Comparison of ENCODE assay signal across 34 cellular contexts in genomic region chr7:82839555-82839954, GRCh38.
DNase-seq lines count a peak whose midpoint lies in the region; ATAC-seq and TF ChIP-seq lines count a peak whose summit lies in the region.
"Had no signal": no experiment of that assay in that cellular context is flagged by ENCODE, and none has a peak within 500 bp of the region (broad histone marks: within the 10 kb centered on the region; RNA-seq: fewer than 3 reads in every experiment).

No MANE protein-coding gene starts in this region.

- no peak for TF ChIP-seq CTCF in neural progenitor cell (IDR thresholded peaks at IDR 0.05)
- TF ChIP-seq CTCF in CD14-positive monocyte (IDR thresholded peaks at IDR 0.05), result no peak

- H3K4me1 ChIP-seq in ectodermal cell (ENCODE audit: control insufficient read depth, insufficient read depth, low read length) (peaks cover 6% of the 10 kb centered on the region), neural progenitor cell (peaks cover 36% of the 10 kb centered on the region)
- H3K4me1 ChIP-seq: BLaER1 treated with 17β-estradiol and CSF1 and Interleukin-3, amounts not matched to agents 10 nM and 100 nM; colonic mucosa had no signal

- H3K36me3 ChIP-seq in ectodermal cell (ENCODE audit: control insufficient read depth, insufficient read depth, low read length) (peaks cover 2% of the 10 kb centered on the region), neural progenitor cell (no peaks in the 10 kb centered on the region)
- H3K36me3 ChIP-seq: BLaER1 treated with 17β-estradiol and CSF1 and Interleukin-3, amounts not matched to agents 10 nM and 100 nM; colonic mucosa; tibial nerve had no signal

- H3K9ac ChIP-seq in neural progenitor cell, result no peak overlapping the region
- H3K9ac ChIP-seq: BLaER1 treated with 17β-estradiol and CSF1 and Interleukin-3, amounts not matched to agents 10 nM and 100 nM had no signal

- no peak for ATAC-seq in HG03521 (IDR thresholded peaks at IDR 0.05; ENCODE audit: unreplicated experiment)
- ATAC-seq: naive thymus-derived CD8-positive, alpha-beta T cell had no signal

- no peaks in the 10 kb centered on the region for H3K9me3 ChIP-seq in ectodermal cell (ENCODE audit: control insufficient read depth, low read length)
- no peaks in the 10 kb centered on the region for H3K9me3 ChIP-seq in neural progenitor cell (ENCODE audit: low read depth)
- H3K9me3 ChIP-seq: BLaER1 treated with 17β-estradiol and CSF1 and Interleukin-3, amounts not matched to agents 10 nM and 100 nM; colonic mucosa; tibial nerve had no signal

- H3K27me3 Mint-ChIP-seq in neural progenitor cell (ENCODE audit: insufficient read depth, low read depth), result no peaks in the 10 kb centered on the region
- no peaks in the 10 kb centered on the region for H3K27me3 Mint-ChIP-seq in CD14-positive monocyte (ENCODE audit: low read depth in 3 of 3)
- H3K27me3 Mint-ChIP-seq: activated CD4-positive, alpha-beta T cell treated with anti-CD3 and anti-CD28 coated beads, Interleukin-2, amount 10 ng/mL, durations not matched to agents 24 days and 14 days; activated naive CD8-positive, alpha-beta T cell treated with anti-CD3 and anti-CD28 coated beads, Interleukin-2, amount 10 ng/mL, durations not matched to agents 7 days and 5 days; naive thymus-derived CD8-positive, alpha-beta T cell had no signal

- H3K4me3 Mint-ChIP-seq in neural progenitor cell (no peak overlapping the region), CD14-positive monocyte (no peak overlapping the region)
- H3K4me3 Mint-ChIP-seq: activated CD4-positive, alpha-beta T cell treated with anti-CD3 and anti-CD28 coated beads, Interleukin-2, amount 10 ng/mL, durations not matched to agents 24 days and 14 days; activated naive CD8-positive, alpha-beta T cell treated with anti-CD3 and anti-CD28 coated beads, Interleukin-2, amount 10 ng/mL, durations not matched to agents 7 days and 5 days; naive thymus-derived CD8-positive, alpha-beta T cell had no signal

- H3K9me3 Mint-ChIP-seq in neural progenitor cell (peaks cover 12% of the 10 kb centered on the region), CD14-positive monocyte (peaks cover 0 to 1% (median 0%) of the 10 kb centered on the region in 7 donors)
- H3K9me3 Mint-ChIP-seq: activated CD4-positive, alpha-beta T cell treated with anti-CD3 and anti-CD28 coated beads, Interleukin-2, amount 10 ng/mL, durations not matched to agents 24 days and 14 days had no signal

- H3K27ac ChIP-seq in ectodermal cell (ENCODE audit: insufficient read depth, low read depth, low read length, poor library complexity, severe bottlenecking), result peak overlapping the region; percentile 27
- H3K27ac ChIP-seq in neural progenitor cell, result peak overlapping the region; percentile 76
- H3K27ac ChIP-seq: BLaER1 treated with 17β-estradiol and CSF1 and Interleukin-3, amounts not matched to agents 10 nM and 100 nM; colonic mucosa; PC-9; tibial nerve; VCaP had no signal

- WGBS in ectodermal cell, 2 experiments, result 6 to 13% methylated on average over 2 to 3 of the region's 4 CpGs

- DNase-seq in EL (peak; percentile 2), M059J (ENCODE audit: low read depth) (peak; percentile 59), neural progenitor cell (ENCODE audit: low spot score) (no peak), NCI-H226 (no peak), CD14-positive monocyte (ENCODE audit: low spot score) (no peak), SK-N-DZ (ENCODE audit: low spot score) (no peak)
- DNase-seq: activated CD4-positive, alpha-beta T cell treated with anti-CD3 and anti-CD28 coated beads, Interleukin-2, amount 10 ng/mL, durations not matched to agents 24 days and 14 days; activated gamma-delta T cell; activated naive CD8-positive, alpha-beta T cell treated with anti-CD3 and anti-CD28 coated beads, Interleukin-2, amount 10 ng/mL, durations not matched to agents 7 days and 5 days; activated T-cell treated with anti-CD3 and anti-CD28 coated beads, Interleukin-2, amount 50 U/mL, for 1 hour; aorta; colonic mucosa; COR-L47; DMS53; effector memory CD4-positive, alpha-beta T cell; GDM1; midbrain; naive thymus-derived CD8-positive, alpha-beta T cell; NCI-H1105 treated with DMSO at 0.1 percent for 48 hours; NCI-H187 treated with DMSO at 0.1 percent for 48 hours; NCI-H2171 treated with DMSO at 0.1 percent for 48 hours; NCI-H524; occipital lobe; PC-9; Right ventricle myocardium superior; stimulated activated CD4-positive, alpha-beta T cell treated with anti-CD3 and anti-CD28 coated beads, Interleukin-15, amount 100 ng/mL, for 24 hours; stimulated activated CD4-positive, alpha-beta T cell treated with anti-CD3 and anti-CD28 coated beads, Interleukin-4, amount 100 ng/mL, for 4 hours; SW 1271; T-helper 9 cell had no signal

- H3K27me3 ChIP-seq in ectodermal cell (ENCODE audit: control insufficient read depth, insufficient read depth, low read length, poor library complexity, severe bottlenecking), result no peaks in the 10 kb centered on the region
- H3K27me3 ChIP-seq in neural progenitor cell, result no peaks in the 10 kb centered on the region
- H3K27me3 ChIP-seq: BLaER1 treated with 17β-estradiol and CSF1 and Interleukin-3, amounts not matched to agents 10 nM and 100 nM; colonic mucosa; tibial nerve had no signal

- intact Hi-C loops in CD14-positive monocyte (cut with micrococcal nuclease), result no loop called here

- peak overlapping the region; percentile 4 for H3K27ac Mint-ChIP-seq in neural progenitor cell
- no peak overlapping the region for H3K27ac Mint-ChIP-seq in CD14-positive monocyte
- H3K27ac Mint-ChIP-seq: activated CD4-positive, alpha-beta T cell treated with anti-CD3 and anti-CD28 coated beads, Interleukin-2, amount 10 ng/mL, durations not matched to agents 24 days and 14 days; activated naive CD8-positive, alpha-beta T cell treated with anti-CD3 and anti-CD28 coated beads, Interleukin-2, amount 10 ng/mL, durations not matched to agents 7 days and 5 days; naive thymus-derived CD8-positive, alpha-beta T cell had no signal

- peak overlapping the region; percentile 57 for H3K4me2 ChIP-seq in neural progenitor cell
- H3K4me2 ChIP-seq: BLaER1 treated with 17β-estradiol and CSF1 and Interleukin-3, amounts not matched to agents 10 nM and 100 nM; PC-9 had no signal

- peak overlapping the region; percentile 28 for H2AFZ ChIP-seq in neural progenitor cell (replicated peaks)
- H2AFZ ChIP-seq: PC-9 had no signal

- H3K36me3 Mint-ChIP-seq in neural progenitor cell, result peaks cover 7% of the 10 kb centered on the region
- no peaks in the 10 kb centered on the region for H3K36me3 Mint-ChIP-seq in CD14-positive monocyte
- H3K36me3 Mint-ChIP-seq: activated naive CD8-positive, alpha-beta T cell treated with anti-CD3 and anti-CD28 coated beads, Interleukin-2, amount 10 ng/mL, durations not matched to agents 7 days and 5 days; naive thymus-derived CD8-positive, alpha-beta T cell had no signal

- H3K4me3 ChIP-seq in ectodermal cell (ENCODE audit: insufficient read depth, low read depth, low read length), result no peak overlapping the region
- H3K4me3 ChIP-seq in neural progenitor cell, result no peak overlapping the region
- H3K4me3 ChIP-seq: BLaER1 treated with 17β-estradiol and CSF1 and Interleukin-3, amounts not matched to agents 10 nM and 100 nM; colonic mucosa; PC-9; tibial nerve had no signal

- H4K20me1 ChIP-seq in neural progenitor cell (ENCODE audit: low read depth), result no peaks in the 10 kb centered on the region
- H4K20me1 ChIP-seq: BLaER1 treated with 17β-estradiol and CSF1 and Interleukin-3, amounts not matched to agents 10 nM and 100 nM had no signal

- H3F3A ChIP-seq in neural progenitor cell (ENCODE audit: low read depth), result peaks cover 10% of the 10 kb centered on the region

- H3K4me1 Mint-ChIP-seq in neural progenitor cell (peaks cover 22% of the 10 kb centered on the region), CD14-positive monocyte (no peaks in the 10 kb centered on the region)
- H3K4me1 Mint-ChIP-seq: activated CD4-positive, alpha-beta T cell treated with anti-CD3 and anti-CD28 coated beads, Interleukin-2, amount 10 ng/mL, durations not matched to agents 24 days and 14 days; activated naive CD8-positive, alpha-beta T cell treated with anti-CD3 and anti-CD28 coated beads, Interleukin-2, amount 10 ng/mL, durations not matched to agents 7 days and 5 days; naive thymus-derived CD8-positive, alpha-beta T cell had no signal

- H3K79me2 ChIP-seq in neural progenitor cell (ENCODE audit: low read depth), result no peaks in the 10 kb centered on the region

Comparison
In these comparisons a context has a peak if more than half of its experiments do, and no peak if none do; other contexts are left out.
1. DNase-seq: peak in EL (single experiment) and M059J (single experiment); none in neural progenitor cell (single experiment), NCI-H226 (single experiment), CD14-positive monocyte (single experiment) and SK-N-DZ (single experiment).